In the genomic region with DNA sequence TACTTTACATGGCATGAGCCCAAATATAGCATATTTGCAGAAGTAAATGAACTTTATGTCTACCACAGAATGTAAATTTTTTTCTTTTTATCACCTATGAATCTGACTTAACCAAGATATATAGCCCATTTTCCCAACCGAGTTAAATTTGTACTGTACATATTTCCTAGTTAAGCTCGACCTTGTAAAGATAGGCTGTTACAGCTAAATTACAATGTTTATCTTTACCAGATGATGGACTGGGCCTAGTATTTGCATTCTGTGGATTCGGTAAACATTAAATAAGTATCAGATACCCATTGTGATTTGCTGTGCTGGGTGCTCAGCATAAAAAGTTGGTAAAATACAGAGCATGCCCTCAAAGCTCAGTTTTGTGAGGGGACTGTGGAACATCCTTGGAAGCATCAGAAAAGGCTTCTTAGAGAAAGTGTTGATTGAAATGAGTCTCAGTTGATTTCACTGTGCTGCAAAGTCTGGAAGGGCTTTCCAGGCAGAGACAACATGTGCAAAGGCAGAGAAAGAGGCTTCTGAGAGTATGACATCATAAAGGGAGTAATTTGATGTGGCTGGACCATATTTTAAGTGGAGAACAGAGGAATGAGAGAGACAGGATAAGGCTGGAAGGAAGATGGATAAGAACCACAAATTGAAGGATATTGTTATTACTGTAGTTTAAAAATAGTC, we compare ENCODE assay signal across 1 cellular context.
TF ChIP-seq lines count a peak whose summit lies in the region.

No MANE protein-coding gene starts in this region.

TF ChIP-seq in HEK293, 187 proteins besides CTCF, POLR2A, EP300 and RAD21 (continued from another document):
- TF ChIP-seq, protein P1, sequence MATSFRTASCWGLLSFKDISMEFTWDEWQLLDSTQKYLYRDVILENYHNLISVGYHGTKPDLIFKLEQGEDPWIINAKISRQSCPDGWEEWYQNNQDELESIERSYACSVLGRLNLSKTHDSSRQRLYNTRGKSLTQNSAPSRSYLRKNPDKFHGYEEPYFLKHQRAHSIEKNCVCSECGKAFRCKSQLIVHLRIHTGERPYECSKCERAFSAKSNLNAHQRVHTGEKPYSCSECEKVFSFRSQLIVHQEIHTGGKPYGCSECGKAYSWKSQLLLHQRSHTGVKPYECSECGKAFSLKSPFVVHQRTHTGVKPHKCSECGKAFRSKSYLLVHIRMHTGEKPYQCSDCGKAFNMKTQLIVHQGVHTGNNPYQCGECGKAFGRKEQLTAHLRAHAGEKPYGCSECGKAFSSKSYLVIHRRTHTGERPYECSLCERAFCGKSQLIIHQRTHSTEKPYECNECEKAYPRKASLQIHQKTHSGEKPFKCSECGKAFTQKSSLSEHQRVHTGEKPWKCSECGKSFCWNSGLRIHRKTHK (tag by site-specific recombination; IDR thresholded peaks at IDR 0.05): no peak
- TF ChIP-seq ZBTB48 (tag by site-specific recombination; IDR thresholded peaks at IDR 0.05) (no peak), ZFHX2 (tag by site-specific recombination; conservative IDR thresholded peaks at IDR 0.05) (no peak), SCRT2 (tag by site-specific recombination; IDR thresholded peaks at IDR 0.05) (no peak), ZEB2 (tag by site-specific recombination; IDR thresholded peaks at IDR 0.05) (no peak), ZNF629 (tag by site-specific recombination; IDR thresholded peaks at IDR 0.05) (peak; percentile 71), ZNF521 (tag by site-specific recombination; IDR thresholded peaks at IDR 0.05) (no peak), TRIM28 (IDR thresholded peaks at IDR 0.05; ENCODE audit: borderline replicate concordance, low read length) (no peak), KLF17 (tag by site-specific recombination; IDR thresholded peaks at IDR 0.05) (no peak), ZNF837 (tag by site-specific recombination; IDR thresholded peaks at IDR 0.05) (no peak), REPIN1 (tag by site-specific recombination; IDR thresholded peaks at IDR 0.05; ENCODE audit: low read depth) (no peak), FEZF1 (tag by site-specific recombination; IDR thresholded peaks at IDR 0.05) (no peak), SP7 (tag by site-specific recombination; IDR thresholded peaks at IDR 0.05) (no peak), PRDM1 (tag by site-specific recombination; IDR thresholded peaks at IDR 0.05) (peak; percentile 41; the same call in 1 of the 2 replicates), ZNF2 (tag by site-specific recombination; IDR thresholded peaks at IDR 0.05) (no peak), ZNF221 (tag by site-specific recombination; IDR thresholded peaks at IDR 0.05; ENCODE audit: borderline replicate concordance) (no peak), ZSCAN16 (tag by site-specific recombination; IDR thresholded peaks at IDR 0.05) (no peak), PRDM10 (tag by site-specific recombination; IDR thresholded peaks at IDR 0.05) (no peak), ZBTB49 (tag by site-specific recombination; IDR thresholded peaks at IDR 0.05; ENCODE audit: low read depth) (no peak), ZNF580 (tag by site-specific recombination; IDR thresholded peaks at IDR 0.05) (no peak), ZNF785 (tag by site-specific recombination; IDR thresholded peaks at IDR 0.05) (no peak), ZBTB21 (tag by site-specific recombination; IDR thresholded peaks at IDR 0.05) (no peak), SCRT1 (tag by site-specific recombination; IDR thresholded peaks at IDR 0.05; ENCODE audit: borderline replicate concordance) (no peak), ZFP41 (tag by site-specific recombination; IDR thresholded peaks at IDR 0.05; ENCODE audit: borderline replicate concordance) (no peak), ZNF692 (tag by site-specific recombination; IDR thresholded peaks at IDR 0.05) (0 out of 2 replicates have a peak, but pooled peaks have one; percentile 15), ZNF510 (tag by site-specific recombination; IDR thresholded peaks at IDR 0.05; ENCODE audit: insufficient replicate concordance) (no peak), ZNF600 (tag by site-specific recombination; IDR thresholded peaks at IDR 0.05) (0 out of 2 replicates have a peak, but pooled peaks have one; percentile 28), ZNF324 (tag by site-specific recombination; IDR thresholded peaks at IDR 0.05) (no peak)
- TF ChIP-seq, protein P2, sequence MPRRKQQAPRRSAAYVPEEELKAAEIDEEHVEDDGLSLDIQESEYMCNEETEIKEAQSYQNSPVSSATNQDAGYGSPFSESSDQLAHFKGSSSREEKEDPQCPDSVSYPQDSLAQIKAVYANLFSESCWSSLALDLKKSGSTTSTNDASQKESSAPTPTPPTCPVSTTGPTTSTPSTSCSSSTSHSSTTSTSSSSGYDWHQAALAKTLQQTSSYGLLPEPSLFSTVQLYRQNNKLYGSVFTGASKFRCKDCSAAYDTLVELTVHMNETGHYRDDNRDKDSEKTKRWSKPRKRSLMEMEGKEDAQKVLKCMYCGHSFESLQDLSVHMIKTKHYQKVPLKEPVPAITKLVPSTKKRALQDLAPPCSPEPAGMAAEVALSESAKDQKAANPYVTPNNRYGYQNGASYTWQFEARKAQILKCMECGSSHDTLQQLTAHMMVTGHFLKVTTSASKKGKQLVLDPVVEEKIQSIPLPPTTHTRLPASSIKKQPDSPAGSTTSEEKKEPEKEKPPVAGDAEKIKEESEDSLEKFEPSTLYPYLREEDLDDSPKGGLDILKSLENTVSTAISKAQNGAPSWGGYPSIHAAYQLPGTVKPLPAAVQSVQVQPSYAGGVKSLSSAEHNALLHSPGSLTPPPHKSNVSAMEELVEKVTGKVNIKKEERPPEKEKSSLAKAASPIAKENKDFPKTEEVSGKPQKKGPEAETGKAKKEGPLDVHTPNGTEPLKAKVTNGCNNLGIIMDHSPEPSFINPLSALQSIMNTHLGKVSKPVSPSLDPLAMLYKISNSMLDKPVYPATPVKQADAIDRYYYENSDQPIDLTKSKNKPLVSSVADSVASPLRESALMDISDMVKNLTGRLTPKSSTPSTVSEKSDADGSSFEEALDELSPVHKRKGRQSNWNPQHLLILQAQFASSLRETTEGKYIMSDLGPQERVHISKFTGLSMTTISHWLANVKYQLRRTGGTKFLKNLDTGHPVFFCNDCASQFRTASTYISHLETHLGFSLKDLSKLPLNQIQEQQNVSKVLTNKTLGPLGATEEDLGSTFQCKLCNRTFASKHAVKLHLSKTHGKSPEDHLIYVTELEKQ (tag by site-specific recombination; IDR thresholded peaks at IDR 0.05; ENCODE audit: borderline replicate concordance): no peak
- TF ChIP-seq, protein P3, sequence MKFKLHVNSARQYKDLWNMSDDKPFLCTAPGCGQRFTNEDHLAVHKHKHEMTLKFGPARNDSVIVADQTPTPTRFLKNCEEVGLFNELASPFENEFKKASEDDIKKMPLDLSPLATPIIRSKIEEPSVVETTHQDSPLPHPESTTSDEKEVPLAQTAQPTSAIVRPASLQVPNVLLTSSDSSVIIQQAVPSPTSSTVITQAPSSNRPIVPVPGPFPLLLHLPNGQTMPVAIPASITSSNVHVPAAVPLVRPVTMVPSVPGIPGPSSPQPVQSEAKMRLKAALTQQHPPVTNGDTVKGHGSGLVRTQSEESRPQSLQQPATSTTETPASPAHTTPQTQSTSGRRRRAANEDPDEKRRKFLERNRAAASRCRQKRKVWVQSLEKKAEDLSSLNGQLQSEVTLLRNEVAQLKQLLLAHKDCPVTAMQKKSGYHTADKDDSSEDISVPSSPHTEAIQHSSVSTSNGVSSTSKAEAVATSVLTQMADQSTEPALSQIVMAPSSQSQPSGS (tag by site-specific recombination; IDR thresholded peaks at IDR 0.05; ENCODE audit: low read depth): peak; percentile 75
